1 cellular context compared by ENCODE assay signal in the genomic region with DNA sequence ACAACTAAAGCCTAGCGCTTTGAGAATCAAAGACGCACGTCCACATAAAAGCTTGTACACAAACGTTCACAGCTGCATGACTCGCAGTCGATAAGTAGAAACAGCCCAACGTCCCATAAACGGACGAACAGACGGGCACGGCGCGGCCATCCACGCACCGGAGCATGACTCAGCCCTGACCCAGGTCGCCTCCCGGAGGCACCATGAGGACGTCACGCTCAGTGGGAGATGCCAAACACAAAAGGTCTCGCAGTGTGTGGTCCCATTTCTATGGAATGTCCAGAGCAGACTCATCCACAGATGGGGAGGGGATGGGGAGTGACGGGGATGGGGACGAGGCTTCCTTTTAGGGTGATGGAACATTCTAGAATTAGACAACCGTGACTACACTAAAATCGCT.
TF ChIP-seq lines count a peak whose summit lies in the region.

No MANE protein-coding gene starts in this region.

TF ChIP-seq in IMR-90, 13 proteins besides CTCF, POLR2A, EP300 and RAD21:
- TF ChIP-seq MXI1 (IDR thresholded peaks at IDR 0.05; ENCODE audit: borderline replicate concordance, low read depth, low read length): no peak
- peak; percentile 38; the same call in 1 of the 2 replicates for TF ChIP-seq FOS (IDR thresholded peaks at IDR 0.05; ENCODE audit: low read depth, low read length)
- TF ChIP-seq CEBPB (IDR thresholded peaks at IDR 0.05; ENCODE audit: low read depth, low read length): no peak
- no peak for TF ChIP-seq RCOR1 (IDR thresholded peaks at IDR 0.05; ENCODE audit: insufficient replicate concordance, low read length)
- no peak for TF ChIP-seq MAFK (IDR thresholded peaks at IDR 0.05; ENCODE audit: low read depth, low read length)
- no peak for TF ChIP-seq USF2 (IDR thresholded peaks at IDR 0.05; ENCODE audit: low read depth, low read length)
- TF ChIP-seq CHD1 (IDR thresholded peaks at IDR 0.05; ENCODE audit: low read depth, low read length): no peak
- no peak for TF ChIP-seq BHLHE40 (IDR thresholded peaks at IDR 0.05; ENCODE audit: low read depth, low read length)
